In genomic region chr10:79243211-79244067, GRCh38 we compare ENCODE assay signal across 1 cellular context.
TF ChIP-seq lines count a peak whose summit lies in the region.

No MANE protein-coding gene starts in this region.

TF ChIP-seq in GM12878, 131 proteins besides CTCF, POLR2A, EP300 and RAD21 (continued from another document):
- TF ChIP-seq SKIL (IDR thresholded peaks at IDR 0.05; ENCODE audit: low read depth, poor library complexity, severe bottlenecking) = no peak
- TF ChIP-seq CHD2 (IDR thresholded peaks at IDR 0.05; ENCODE audit: borderline replicate concordance, low read depth, low read length) = no peak
- no peak for TF ChIP-seq NR2C2 (IDR thresholded peaks at IDR 0.05; ENCODE audit: borderline replicate concordance, control insufficient read depth, insufficient read length, low read depth)
- no peak for TF ChIP-seq POU2F2 (IDR thresholded peaks at IDR 0.05; ENCODE audit: borderline replicate concordance, low read depth, low read length)
- peak in 1 of 2 experiments; percentile 68; a peak in 1 of 3 replicates for TF ChIP-seq EGR1 (IDR thresholded peaks at IDR 0.05; ENCODE audit: borderline replicate concordance in 1 of 2, low read depth in 2 of 2, low read length in 2 of 2)
- no peak for TF ChIP-seq ZBTB4 (CRISPR knock-in tag; IDR thresholded peaks at IDR 0.05)
- TF ChIP-seq BRCA1 (IDR thresholded peaks at IDR 0.05; ENCODE audit: low read depth, low read length) = no peak
- TF ChIP-seq BHLHE40 (IDR thresholded peaks at IDR 0.05; ENCODE audit: borderline replicate concordance in 1 of 2, low read depth in 2 of 2, low read length in 1 of 2) = peak; percentile 26 to 81; a peak in 3 of 4 replicates
- no peak for TF ChIP-seq SMC3 (IDR thresholded peaks at IDR 0.05; ENCODE audit: borderline replicate concordance, low read length)
- no peak for TF ChIP-seq E2F4 (IDR thresholded peaks at IDR 0.05; ENCODE audit: low read depth, low read length)
- no peak for TF ChIP-seq STAT3 (IDR thresholded peaks at IDR 0.05; ENCODE audit: low read depth, low read length)
- TF ChIP-seq TARDBP (IDR thresholded peaks at IDR 0.05; ENCODE audit: borderline replicate concordance) = no peak
- TF ChIP-seq CEBPB (IDR thresholded peaks at IDR 0.05; ENCODE audit: borderline replicate concordance in 1 of 2, low read depth in 2 of 2, low read length in 2 of 2) = no peak
- TF ChIP-seq BCL11A (IDR thresholded peaks at IDR 0.05; ENCODE audit: low read depth, low read length) = no peak
- TF ChIP-seq ZBED1 (IDR thresholded peaks at IDR 0.05; ENCODE audit: borderline replicate concordance) = peak; percentile 47; the same call in 1 of the 2 replicates
- TF ChIP-seq GABPA (IDR thresholded peaks at IDR 0.05; ENCODE audit: low read depth) = no peak
- no peak for TF ChIP-seq ESRRA (IDR thresholded peaks at IDR 0.05; ENCODE audit: low read length)
- TF ChIP-seq CHD1 (IDR thresholded peaks at IDR 0.05; ENCODE audit: low read depth, low read length) = no peak
- no peak for TF ChIP-seq WRNIP1 (IDR thresholded peaks at IDR 0.05; ENCODE audit: borderline replicate concordance, low read depth, low read length)
- no peak for TF ChIP-seq SUPT20H (IDR thresholded peaks at IDR 0.05; ENCODE audit: borderline replicate concordance, control insufficient read depth, low read depth, low read length)
- TF ChIP-seq NRF1 (conservative IDR thresholded peaks at IDR 0.05; ENCODE audit: low read depth, low read length) = no peak
- TF ChIP-seq E2F8 (IDR thresholded peaks at IDR 0.05; ENCODE audit: low read depth, partially characterized antibody) = no peak
- TF ChIP-seq ZNF207 (IDR thresholded peaks at IDR 0.05; ENCODE audit: borderline replicate concordance) = no peak
- TF ChIP-seq REST (IDR thresholded peaks at IDR 0.05; ENCODE audit: low read depth, low read length) = no peak
- TF ChIP-seq HDAC2 (IDR thresholded peaks at IDR 0.05) = no peak
- TF ChIP-seq KDM1A (IDR thresholded peaks at IDR 0.05; ENCODE audit: borderline replicate concordance) = no peak
- no peak for TF ChIP-seq BMI1 (IDR thresholded peaks at IDR 0.05; ENCODE audit: borderline replicate concordance)
- TF ChIP-seq SUZ12 (IDR thresholded peaks at IDR 0.05; ENCODE audit: unreplicated experiment) = no peak
- TF ChIP-seq YBX1 (IDR thresholded peaks at IDR 0.05) = no peak
- no peak; the same call in 1 of the 2 replicates for TF ChIP-seq CREM (IDR thresholded peaks at IDR 0.05; ENCODE audit: low read depth)
- TF ChIP-seq USF2 (IDR thresholded peaks at IDR 0.05; ENCODE audit: borderline replicate concordance, low read depth, low read length) = no peak
- no peak for TF ChIP-seq ZBTB40 (IDR thresholded peaks at IDR 0.05; ENCODE audit: borderline replicate concordance)
- TF ChIP-seq KLF5 (IDR thresholded peaks at IDR 0.05; ENCODE audit: partially characterized antibody) = no peak
- TF ChIP-seq NFXL1 (IDR thresholded peaks at IDR 0.05; ENCODE audit: borderline replicate concordance) = no peak
- TF ChIP-seq SMAD5 (IDR thresholded peaks at IDR 0.05; ENCODE audit: low read depth) = no peak
- 0 out of 2 replicates have a peak, but pooled peaks have one; percentile 14 for TF ChIP-seq TCF12 (IDR thresholded peaks at IDR 0.05; ENCODE audit: low read depth, low read length)
- no peak for TF ChIP-seq HDGF (IDR thresholded peaks at IDR 0.05)
- TF ChIP-seq JUNB (IDR thresholded peaks at IDR 0.05) = no peak
- TF ChIP-seq RBBP5 (conservative IDR thresholded peaks at IDR 0.05) = no peak
- 0 out of 2 replicates have a peak, but pooled peaks have one; percentile 66 for TF ChIP-seq SMARCA5 (IDR thresholded peaks at IDR 0.05)
- no peak for TF ChIP-seq RCOR1 (conservative IDR thresholded peaks at IDR 0.05; ENCODE audit: low read depth, low read length)
- TF ChIP-seq IRF4 (IDR thresholded peaks at IDR 0.05; ENCODE audit: low read depth, low read length) = no peak
- peak; percentile 76 for TF ChIP-seq YY1 (IDR thresholded peaks at IDR 0.05; ENCODE audit: low read depth, low read length)
- no peak for TF ChIP-seq TBL1XR1 (IDR thresholded peaks at IDR 0.05; ENCODE audit: low read depth, low read length)
